ENCODE assay signal across 8 cellular contexts in genomic region chr16:24700549-24701392, GRCh38. TPM values are rescaled to one million over a fixed set of nuclear protein-coding genes. Genes with fewer than 3 reads are reported as not detected.
DNase-seq lines count a peak whose midpoint lies in the region; ATAC-seq and TF ChIP-seq lines count a peak whose summit lies in the region.

No MANE protein-coding gene starts in this region.

- H3K4me1 ChIP-seq in SJSA1 (replicated peaks) (peaks cover 21% of the 10 kb centered on the region), foreskin keratinocyte (peaks cover 12% of the 10 kb centered on the region), trophoblast cell (ENCODE audit: control insufficient read depth in 1 of 2, insufficient read depth in 2 of 2, low read length in 2 of 2) (peaks cover 5 to 10% of the 10 kb centered on the region in 2 experiments)

- no peak overlapping the region for H2BK120ac ChIP-seq in trophoblast cell (ENCODE audit: insufficient read depth, low read length, poor library complexity)

- peak overlapping the region; percentile 15 for H2BK12ac ChIP-seq in trophoblast cell (ENCODE audit: low read length)

- no peak overlapping the region for H3K23ac ChIP-seq in trophoblast cell (ENCODE audit: low read length)

- peak overlapping the region; percentile 22 for H3K4me2 ChIP-seq in trophoblast cell (ENCODE audit: low read length)

- H3K4ac ChIP-seq in trophoblast cell (ENCODE audit: low read depth, low read length), result no peak overlapping the region

- H3K9me3 ChIP-seq in SJSA1 (replicated peaks), result no peaks in the 10 kb centered on the region
- H3K9me3 ChIP-seq in trophoblast cell (ENCODE audit: insufficient read depth, low read depth, low read length), result no peaks in the 10 kb centered on the region

- H2AFZ ChIP-seq in trophoblast cell (ENCODE audit: insufficient read depth, low read length, poor library complexity), result no peak overlapping the region

- H2BK5ac ChIP-seq in trophoblast cell (ENCODE audit: low read depth, low read length, poor library complexity), result peak overlapping the region; percentile 13

- H3K14ac ChIP-seq in trophoblast cell (ENCODE audit: low read length), result peak overlapping the region; percentile 12

- H3K36me3 ChIP-seq in SJSA1, result no peaks in the 10 kb centered on the region
- no peaks in the 10 kb centered on the region for H3K36me3 ChIP-seq in trophoblast cell (ENCODE audit: control insufficient read depth in 1 of 2, insufficient read depth in 2 of 2, low read length in 2 of 2)

- H4K8ac ChIP-seq in trophoblast cell (ENCODE audit: low read depth, low read length), result no peak overlapping the region

- H3K79me2 ChIP-seq in trophoblast cell (ENCODE audit: control insufficient read depth, insufficient read depth, low read length, poor library complexity), result no peaks in the 10 kb centered on the region

- peak overlapping the region; percentile 47 for H4K91ac ChIP-seq in trophoblast cell (ENCODE audit: low read depth, low read length)

- H3K27ac ChIP-seq in SJSA1, result peak overlapping the region; percentile 88
- H3K27ac ChIP-seq in foreskin keratinocyte, result no peak overlapping the region
- peak overlapping the region; percentile 42 for H3K27ac ChIP-seq in trophoblast cell (ENCODE audit: low read depth, low read length)

- peak; percentile 99 for DNase-seq in EL
- DNase-seq in SJSA1 (ENCODE audit: low read depth in 1 of 2, low spot score in 2 of 2), result peak; percentile 96 to 97
- DNase-seq in foreskin keratinocyte, result peak; percentile 81 to 91
- peak; percentile 39 to 54 for DNase-seq in trophoblast cell
- no peak for DNase-seq in NCI-H187 (lab: John Stamatoyannopoulos, UW)

- H3K4me3 ChIP-seq in SJSA1 (no peak overlapping the region), trophoblast cell (ENCODE audit: low read depth, low read length) (no peak overlapping the region)

- H3K9ac ChIP-seq in trophoblast cell (ENCODE audit: low read length), result no peak overlapping the region

- WGBS in trophoblast cell (ENCODE audit: extremely low coverage, insufficient coverage, insufficient read length), result no CpG with 5 or more reads among the region's 11 CpGs

- H3K18ac ChIP-seq in trophoblast cell (ENCODE audit: low read length), result peak overlapping the region; percentile 6

- H3K27me3 ChIP-seq in SJSA1 (replicated peaks) (no peaks in the 10 kb centered on the region), foreskin keratinocyte (no peaks in the 10 kb centered on the region), trophoblast cell (ENCODE audit: insufficient read depth, low read length) (no peaks in the 10 kb centered on the region)

- peak overlapping the region; percentile 33 for H2AK5ac ChIP-seq in trophoblast cell (ENCODE audit: low read length)

- ATAC-seq in foreskin keratinocyte (peak; percentile 96), HG03520 (IDR thresholded peaks at IDR 0.05; ENCODE audit: unreplicated experiment) (no peak), GM21717 (IDR thresholded peaks at IDR 0.05; ENCODE audit: unreplicated experiment) (no peak), HG02798 (IDR thresholded peaks at IDR 0.05; ENCODE audit: poor library complexity, unreplicated experiment) (no peak)

- H4K12ac ChIP-seq in trophoblast cell (ENCODE audit: low read depth, low read length), result no peak overlapping the region

- TF ChIP-seq CTCF in foreskin keratinocyte (conservative IDR thresholded peaks at IDR 0.05), result peak; percentile 62

- peaks cover 4% of the 10 kb centered on the region for H3K79me1 ChIP-seq in trophoblast cell (ENCODE audit: low read length)

RNA-seq across cellular contexts. Expression of gene TNRC6A, which starts 28.7 kb away (rescaled TPM):
- 17.1 and 26.8 TPM in 2 replicates for total RNA-seq in SJSA1 (2014; rRNA removed; shearing (Covaris generic))
- 34.9 and 35.7 TPM in 2 replicates for total RNA-seq in foreskin keratinocyte
- 3.9 and 4.9 TPM in 2 replicates for polyA plus RNA-seq in foreskin keratinocyte
- 19.9 and 21.5 TPM in 2 replicates for polyA plus RNA-seq in trophoblast cell (2013)

Comparison
In these comparisons a context has a peak if more than half of its experiments do, and no peak if none do; other contexts are left out.
1. DNase-seq: peak in EL (single experiment), SJSA1 (2 of 2), foreskin keratinocyte (2 of 2) and trophoblast cell (2 of 2); none in NCI-H187 (0 of 2).